Comparison of ENCODE assay signal across 23 cellular contexts in genomic region chr2:175080479-175080878, GRCh38.
"Had no signal": no experiment of that assay in that cellular context is flagged by ENCODE, and none has a peak within 500 bp of the region (broad histone marks: within the 10 kb centered on the region; RNA-seq: fewer than 3 reads in every experiment).

No MANE protein-coding gene starts in this region.

- H3K27me3 ChIP-seq: cardiac muscle cell, suprapubic skin had no signal

- H3K9me3 ChIP-seq: prostate gland, suprapubic skin had no signal

- H3K27ac Mint-ChIP-seq: activated CD4-positive, alpha-beta memory T cell treated with anti-CD3 and anti-CD28 coated beads for 36 hours; activated CD4-positive, alpha-beta T cell treated with anti-CD3 and anti-CD28 coated beads for 36 hours; activated CD8-positive, alpha-beta memory T cell treated with anti-CD3 and anti-CD28 coated beads, Interleukin-2, amount 10 ng/mL, durations not matched to agents 7 days and 5 days; nephron; T-helper 17 cell; type B pancreatic cell had no signal

- H3K4me1 ChIP-seq: prostate gland, suprapubic skin had no signal

- H3K4me3 ChIP-seq: cardiac muscle cell, prostate gland, skin epidermis, suprapubic skin had no signal

- ATAC-seq: activated CD4-positive, alpha-beta T cell treated with anti-CD3 and anti-CD28 coated beads for 36 hours; activated CD8-positive, alpha-beta memory T cell treated with anti-CD3 and anti-CD28 coated beads, Interleukin-2, amount 10 ng/mL, durations not matched to agents 7 days and 5 days; esophagus mucosa; left ventricle myocardium superior; right cardiac atrium; T-helper 17 cell had no signal

- H3K27me3 Mint-ChIP-seq: activated CD4-positive, alpha-beta memory T cell treated with anti-CD3 and anti-CD28 coated beads for 36 hours; activated CD4-positive, alpha-beta T cell treated with anti-CD3 and anti-CD28 coated beads for 36 hours; activated CD8-positive, alpha-beta memory T cell treated with anti-CD3 and anti-CD28 coated beads, Interleukin-2, amount 10 ng/mL, durations not matched to agents 7 days and 5 days; T-helper 17 cell; type B pancreatic cell had no signal

- DNase-seq: activated CD4-positive, alpha-beta memory T cell treated with anti-CD3 and anti-CD28 coated beads for 36 hours; activated CD4-positive, alpha-beta T cell treated with anti-CD3 and anti-CD28 coated beads for 36 hours; activated CD8-positive, alpha-beta memory T cell treated with anti-CD3 and anti-CD28 coated beads, Interleukin-2, amount 10 ng/mL, durations not matched to agents 7 days and 5 days; activated effector memory CD4-positive, alpha-beta T cell treated with Interleukin-2 at 50 U/mL for 16 hours; activated naive CD4-positive, alpha-beta T cell treated with anti-CD3 and anti-CD28 coated beads, Interleukin-2, amount 50 U/mL, for 16 hours; activated T-cell treated with anti-CD3 and anti-CD28 coated beads, Interleukin-2, amount 50 U/mL, for 1 hour; hippocampal formation; kidney; left ventricle myocardium superior; mesenchymal stem cell; occipital lobe; right cardiac atrium; stimulated activated CD4-positive, alpha-beta T cell treated with anti-CD3 and anti-CD28 coated beads, Interleukin-4, amount 100 ng/mL, for 4 hours; stimulated activated CD8-positive, alpha-beta memory T cell treated with anti-CD3 and anti-CD28 coated beads, Interleukin-4, amount 100 ng/mL, for 48 hours; stimulated activated naive CD4-positive, alpha-beta T cell treated with Interleukin-2 at 50 U/mL for 16 hours; T-helper 17 cell had no signal

- H3K27ac ChIP-seq: cardiac muscle cell, prostate gland, skin epidermis, suprapubic skin had no signal

- H3K4me3 Mint-ChIP-seq: activated CD4-positive, alpha-beta memory T cell treated with anti-CD3 and anti-CD28 coated beads for 36 hours; activated CD4-positive, alpha-beta T cell treated with anti-CD3 and anti-CD28 coated beads for 36 hours; activated CD8-positive, alpha-beta memory T cell treated with anti-CD3 and anti-CD28 coated beads, Interleukin-2, amount 10 ng/mL, durations not matched to agents 7 days and 5 days; nephron; T-helper 17 cell; type B pancreatic cell had no signal

- H3K9me3 Mint-ChIP-seq: type B pancreatic cell had no signal

- H3K4me1 Mint-ChIP-seq: activated CD4-positive, alpha-beta T cell treated with anti-CD3 and anti-CD28 coated beads for 36 hours; activated CD8-positive, alpha-beta memory T cell treated with anti-CD3 and anti-CD28 coated beads, Interleukin-2, amount 10 ng/mL, durations not matched to agents 7 days and 5 days; nephron; T-helper 17 cell had no signal

- H3K36me3 ChIP-seq: prostate gland had no signal
